In genomic region chr6:26103770-26104456, GRCh38 we compare ENCODE assay signal across 8 cellular contexts. TPM values are rescaled to one million over a fixed set of nuclear protein-coding genes. Genes with fewer than 3 reads are reported as not detected.
A peak's percentile ranks its signal among the peaks of the same experiment; 100 is the strongest.
DNase-seq lines count a peak whose midpoint lies in the region; TF ChIP-seq lines count a peak whose summit lies in the region.

No MANE protein-coding gene starts in this region.

- POLR2A ChIA-PET in HEK293 (lab: Yijun Ruan, JAX) = interaction anchor here (0.6 to 5.1 kb wide), 24 partner anchors 11 to 1704 kb away, joined by 3 to 79 read pairs (median 5); partner anchors contain the start of gene HFE

- 1% methylated on average over 39 of the region's 39 CpGs for WGBS in ovary, 3 donors
- WGBS in thyroid gland, 2 donors = 0 to 1% methylated on average over 29 to 39 of the region's 39 CpGs

- CTCF ChIA-PET in HEK293 (lab: Yijun Ruan, JAX) = interaction anchor here (0.6 to 20.5 kb wide), 5 partner anchors 11 to 1718 kb away, joined by 3 to 724 read pairs (median 3); no protein-coding TSS in a partner anchor

- peaks cover 17% of the 10 kb centered on the region for H3K4me1 Mint-ChIP-seq in activated naive CD8-positive, alpha-beta T cell treated with anti-CD3 and anti-CD28 coated beads for 36 hours

- H3K4me3 ChIP-seq in HEK293 (ENCODE audit: low read depth, low read length) (peak overlapping the region; percentile 49), ovary (peak overlapping the region; percentile 49), thyroid gland (replicated peaks in 1 of 3) (peak overlapping the region in 2 of 3 donors; percentile 31 to 34)

- H3K36me3 ChIP-seq in HEK293 (ENCODE audit: control insufficient read depth in 2 of 2, insufficient read depth in 1 of 2, low read length in 2 of 2) = no peaks in the 10 kb centered on the region
- H3K36me3 ChIP-seq in ovary = no peaks in the 10 kb centered on the region
- H3K36me3 ChIP-seq in thyroid gland = no peaks in the 10 kb centered on the region

- H3K27ac ChIP-seq in HEK293 (ENCODE audit: extremely low read depth, low read depth, low read length) = peak overlapping the region; percentile 4; the same call in 1 of the 2 replicates
- peak overlapping the region in 1 of 2 donors; percentile 76 for H3K27ac ChIP-seq in ovary
- H3K27ac ChIP-seq in thyroid gland = peak overlapping the region; percentile 66 to 86 (median 72)

- TF ChIP-seq POLR2A in ovary (IDR thresholded peaks at IDR 0.05) (peak; percentile 94), thyroid gland (IDR thresholded peaks at IDR 0.05) (peak; percentile 88 to 96)

- H3K4me1 ChIP-seq in HEK293 (ENCODE audit: control insufficient read depth, insufficient read depth, low read length) (peaks cover 6% of the 10 kb centered on the region; the same call in 1 of the 2 replicates), ovary (ENCODE audit: insufficient read depth) (no peaks in the 10 kb centered on the region), thyroid gland (peaks cover 3 to 5% of the 10 kb centered on the region in 2 donors)

- peaks cover 7% of the 10 kb centered on the region for H3K36me3 Mint-ChIP-seq in activated naive CD8-positive, alpha-beta T cell treated with anti-CD3 and anti-CD28 coated beads for 36 hours

- no peaks in the 10 kb centered on the region for H3K9me3 Mint-ChIP-seq in activated naive CD8-positive, alpha-beta T cell treated with anti-CD3 and anti-CD28 coated beads for 36 hours

- TF ChIP-seq CTCF in HEK293 (tag by site-specific recombination; IDR thresholded peaks at IDR 0.05) = peak; percentile 60
- peak in 1 of 3 donors; percentile 52 for TF ChIP-seq CTCF in ovary (IDR thresholded peaks at IDR 0.05)
- TF ChIP-seq CTCF in thyroid gland (IDR thresholded peaks at IDR 0.05) = peak in 4 of 6 experiments; percentile 29 to 53 (median 46)

- no peaks in the 10 kb centered on the region for H3K27me3 ChIP-seq in ovary
- H3K27me3 ChIP-seq in thyroid gland = no peaks in the 10 kb centered on the region

- TF ChIP-seq EP300 in ovary (IDR thresholded peaks at IDR 0.05) = peak; percentile 62

- intact Hi-C loops in head of caudate nucleus (cut with DNase I) = loop anchor here (2.0 to 5.0 kb wide), 2 partner anchors 17 to 37 kb away; no protein-coding TSS in a partner anchor
- intact Hi-C loops in ovary (cut with DNase I) = no loop called here
- intact Hi-C loops in thyroid gland (cut with DNase I) = no loop called here

- H3K9me3 ChIP-seq in HEK293 (ENCODE audit: control insufficient read depth, insufficient read depth, low read depth, low read length) (no peaks in the 10 kb centered on the region), ovary (no peaks in the 10 kb centered on the region), thyroid gland (no peaks in the 10 kb centered on the region)

- DNase-seq in GM04503 (ENCODE audit: low read depth) (peak; percentile 78), MV-4-11 (lab: John Stamatoyannopoulos, UW) (peak; percentile 98), SKM-1 (lab: John Stamatoyannopoulos, UW; ENCODE audit: unreplicated experiment) (peak; percentile 88), head of caudate nucleus (peak; percentile 76 to 95 (median 88)), ovary (peak; percentile 85 to 91 (median 87)), thyroid gland (peak; percentile 89 to 91)
- peak; percentile 85 for DNase-seq in activated naive CD8-positive, alpha-beta T cell treated with anti-CD3 and anti-CD28 coated beads for 36 hours

- H3K27ac Mint-ChIP-seq in activated naive CD8-positive, alpha-beta T cell treated with anti-CD3 and anti-CD28 coated beads for 36 hours = peak overlapping the region; percentile 98

- H3K27me3 Mint-ChIP-seq in activated naive CD8-positive, alpha-beta T cell treated with anti-CD3 and anti-CD28 coated beads for 36 hours = peaks cover 9% of the 10 kb centered on the region

- H3K4me3 Mint-ChIP-seq in activated naive CD8-positive, alpha-beta T cell treated with anti-CD3 and anti-CD28 coated beads for 36 hours = peak overlapping the region; percentile 87

TF ChIP-seq in HEK293, 187 proteins besides CTCF, POLR2A, EP300 and RAD21 (continues in another document):
- TF ChIP-seq ZNF140 (tag by site-specific recombination; IDR thresholded peaks at IDR 0.05) (no peak), ZNF114 (tag by site-specific recombination; IDR thresholded peaks at IDR 0.05) (no peak), ZNF239 (tag by site-specific recombination; IDR thresholded peaks at IDR 0.05) (no peak), BCL11B (tag by site-specific recombination; IDR thresholded peaks at IDR 0.05; ENCODE audit: low read depth) (peak; percentile 23; the same call in 1 of the 2 replicates), ZNF544 (tag by site-specific recombination; IDR thresholded peaks at IDR 0.05) (no peak), FEZF1 (tag by site-specific recombination; IDR thresholded peaks at IDR 0.05) (peak; percentile 9; the same call in 1 of the 2 replicates), KLF9 (tag by site-specific recombination; IDR thresholded peaks at IDR 0.05; ENCODE audit: low read depth) (peak; percentile 89), ZNF335 (tag by site-specific recombination; conservative IDR thresholded peaks at IDR 0.05) (peak; percentile 5; the same call in 1 of the 2 replicates), ZNF221 (tag by site-specific recombination; IDR thresholded peaks at IDR 0.05; ENCODE audit: borderline replicate concordance) (no peak), ZEB2 (tag by site-specific recombination; IDR thresholded peaks at IDR 0.05) (peak; percentile 91), ZFHX2 (tag by site-specific recombination; conservative IDR thresholded peaks at IDR 0.05) (peak; percentile 63), ZNF571 (tag by site-specific recombination; IDR thresholded peaks at IDR 0.05) (no peak), ZNF747 (tag by site-specific recombination; IDR thresholded peaks at IDR 0.05) (no peak), ZBTB21 (tag by site-specific recombination; IDR thresholded peaks at IDR 0.05) (peak; percentile 73; the same call in 1 of the 2 replicates), OVOL3 (tag by site-specific recombination; IDR thresholded peaks at IDR 0.05) (peak; percentile 74), TCF7L2 (IDR thresholded peaks at IDR 0.05; ENCODE audit: borderline replicate concordance, low read depth, low read length) (no peak; the same call in 1 of the 2 replicates), ZNF558 (tag by site-specific recombination; IDR thresholded peaks at IDR 0.05) (peak; percentile 70; the same call in 1 of the 2 replicates), ZNF394 (tag by site-specific recombination; IDR thresholded peaks at IDR 0.05; ENCODE audit: borderline replicate concordance) (peak; percentile 94), ZNF510 (tag by site-specific recombination; IDR thresholded peaks at IDR 0.05; ENCODE audit: insufficient replicate concordance) (no peak), ZNF184 (tag by site-specific recombination; IDR thresholded peaks at IDR 0.05) (no peak), ZBTB20 (tag by site-specific recombination; IDR thresholded peaks at IDR 0.05) (peak; percentile 60), ZSCAN16 (tag by site-specific recombination; IDR thresholded peaks at IDR 0.05) (0 out of 2 replicates have a peak, but pooled peaks have one; percentile 19), ZNF664 (tag by site-specific recombination; IDR thresholded peaks at IDR 0.05) (0 out of 2 replicates have a peak, but pooled peaks have one; percentile 45), ZFP37 (tag by site-specific recombination; IDR thresholded peaks at IDR 0.05) (peak; percentile 91)
- TF ChIP-seq, protein P1, sequence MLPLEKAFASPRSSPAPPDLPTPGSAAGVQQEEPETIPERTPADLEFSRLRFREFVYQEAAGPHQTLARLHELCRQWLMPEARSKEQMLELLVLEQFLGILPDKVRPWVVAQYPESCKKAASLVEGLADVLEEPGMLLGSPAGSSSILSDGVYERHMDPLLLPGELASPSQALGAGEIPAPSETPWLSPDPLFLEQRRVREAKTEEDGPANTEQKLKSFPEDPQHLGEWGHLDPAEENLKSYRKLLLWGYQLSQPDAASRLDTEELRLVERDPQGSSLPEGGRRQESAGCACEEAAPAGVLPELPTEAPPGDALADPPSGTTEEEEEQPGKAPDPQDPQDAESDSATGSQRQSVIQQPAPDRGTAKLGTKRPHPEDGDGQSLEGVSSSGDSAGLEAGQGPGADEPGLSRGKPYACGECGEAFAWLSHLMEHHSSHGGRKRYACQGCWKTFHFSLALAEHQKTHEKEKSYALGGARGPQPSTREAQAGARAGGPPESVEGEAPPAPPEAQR (tag by site-specific recombination; IDR thresholded peaks at IDR 0.05) = no peak
- TF ChIP-seq, protein P2, sequence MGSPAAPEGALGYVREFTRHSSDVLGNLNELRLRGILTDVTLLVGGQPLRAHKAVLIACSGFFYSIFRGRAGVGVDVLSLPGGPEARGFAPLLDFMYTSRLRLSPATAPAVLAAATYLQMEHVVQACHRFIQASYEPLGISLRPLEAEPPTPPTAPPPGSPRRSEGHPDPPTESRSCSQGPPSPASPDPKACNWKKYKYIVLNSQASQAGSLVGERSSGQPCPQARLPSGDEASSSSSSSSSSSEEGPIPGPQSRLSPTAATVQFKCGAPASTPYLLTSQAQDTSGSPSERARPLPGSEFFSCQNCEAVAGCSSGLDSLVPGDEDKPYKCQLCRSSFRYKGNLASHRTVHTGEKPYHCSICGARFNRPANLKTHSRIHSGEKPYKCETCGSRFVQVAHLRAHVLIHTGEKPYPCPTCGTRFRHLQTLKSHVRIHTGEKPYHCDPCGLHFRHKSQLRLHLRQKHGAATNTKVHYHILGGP (tag by site-specific recombination; IDR thresholded peaks at IDR 0.05) = peak; percentile 62
- TF ChIP-seq, protein P3, sequence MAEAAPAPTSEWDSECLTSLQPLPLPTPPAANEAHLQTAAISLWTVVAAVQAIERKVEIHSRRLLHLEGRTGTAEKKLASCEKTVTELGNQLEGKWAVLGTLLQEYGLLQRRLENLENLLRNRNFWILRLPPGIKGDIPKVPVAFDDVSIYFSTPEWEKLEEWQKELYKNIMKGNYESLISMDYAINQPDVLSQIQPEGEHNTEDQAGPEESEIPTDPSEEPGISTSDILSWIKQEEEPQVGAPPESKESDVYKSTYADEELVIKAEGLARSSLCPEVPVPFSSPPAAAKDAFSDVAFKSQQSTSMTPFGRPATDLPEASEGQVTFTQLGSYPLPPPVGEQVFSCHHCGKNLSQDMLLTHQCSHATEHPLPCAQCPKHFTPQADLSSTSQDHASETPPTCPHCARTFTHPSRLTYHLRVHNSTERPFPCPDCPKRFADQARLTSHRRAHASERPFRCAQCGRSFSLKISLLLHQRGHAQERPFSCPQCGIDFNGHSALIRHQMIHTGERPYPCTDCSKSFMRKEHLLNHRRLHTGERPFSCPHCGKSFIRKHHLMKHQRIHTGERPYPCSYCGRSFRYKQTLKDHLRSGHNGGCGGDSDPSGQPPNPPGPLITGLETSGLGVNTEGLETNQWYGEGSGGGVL (tag by site-specific recombination; IDR thresholded peaks at IDR 0.05) = no peak

RNA-seq across cellular contexts. Expression of gene HFE, which starts 16.7 kb away (rescaled TPM):
- total RNA-seq in activated naive CD8-positive, alpha-beta T cell treated with anti-CD3 and anti-CD28 coated beads for 36 hours = under 1 TPM; 0.76 to 0.80 TPM
- 1 to 10 TPM; 3.6 to 9.0 (median 7.4) TPM for total RNA-seq in ovary
- polyA plus RNA-seq in ovary = 10 to 100 TPM in 1 of 2 donors, 1 to 10 TPM in 1; 5.8 to 25.8 TPM
- 1 to 10 TPM; 7.5 to 9.8 (median 8.3) TPM for total RNA-seq in thyroid gland
